25 cellular contexts compared by ENCODE assay signal in the genomic region with DNA sequence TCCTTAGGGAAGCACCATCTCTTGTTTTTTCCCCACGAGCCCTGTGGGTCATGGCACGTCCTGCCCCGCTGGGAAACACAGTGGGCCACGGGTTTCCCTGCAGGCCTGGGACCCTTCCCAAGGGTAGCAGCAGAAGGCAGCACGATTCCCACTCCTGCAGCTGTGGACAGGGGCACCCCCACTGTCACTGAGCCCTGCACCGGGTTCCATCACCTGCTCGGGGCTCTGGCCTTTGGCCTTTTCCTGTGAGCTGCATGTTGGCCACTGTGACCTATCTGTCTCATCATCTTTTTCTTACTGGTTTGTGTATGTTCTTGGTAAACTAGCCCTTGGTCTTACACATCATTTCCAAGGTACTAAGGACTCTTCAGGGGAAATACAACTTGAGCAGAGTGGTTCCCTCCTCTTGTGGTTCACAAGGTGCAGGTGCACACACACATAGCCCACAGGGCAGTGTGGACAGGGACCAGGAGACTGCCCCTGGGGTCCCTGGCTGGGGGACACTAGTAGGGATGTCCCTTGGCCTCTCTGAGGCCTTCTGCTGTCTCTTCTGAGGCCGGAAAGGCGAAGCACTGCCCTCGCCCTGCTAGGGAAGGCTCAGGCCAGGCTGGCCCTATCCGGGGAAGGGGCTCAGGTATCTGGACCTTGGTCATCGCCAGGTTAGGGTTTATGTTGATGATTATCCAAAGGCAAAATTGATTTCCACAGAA. TPM values are rescaled to one million over a fixed set of nuclear protein-coding genes. Genes with fewer than 3 reads are reported as not detected.
DNase-seq lines count a peak whose midpoint lies in the region; ATAC-seq and TF ChIP-seq lines count a peak whose summit lies in the region.
"Had no signal": no experiment of that assay in that cellular context is flagged by ENCODE, and none has a peak within 500 bp of the region (broad histone marks: within the 10 kb centered on the region; RNA-seq: fewer than 3 reads in every experiment).

No MANE protein-coding gene starts in this region.

- H3K4me1 ChIP-seq in BLaER1 treated with 17β-estradiol and CSF1 and Interleukin-3, amounts not matched to agents 10 nM and 100 nM: peaks cover 54 to 70% (median 66%) of the 10 kb centered on the region in 10 experiments

- intact Hi-C loops in left colon (cut with DNase I, micrococcal nuclease): loop anchor here in 1 of 2 donors (10.0 kb wide), 1 partner anchor 54 kb away; the partner anchor contains the start of gene ARVCF

- H3K4me3 ChIP-seq in BLaER1 treated with 17β-estradiol and CSF1 and Interleukin-3, amounts not matched to agents 10 nM and 100 nM: no peak overlapping the region
- H3K4me3 ChIP-seq: ascending aorta, dorsolateral prefrontal cortex had no signal

- H3K27me3 Mint-ChIP-seq in chondrocyte (ENCODE audit: low read depth): no peaks in the 10 kb centered on the region
- H3K27me3 Mint-ChIP-seq in nephron (ENCODE audit: low read depth): no peaks in the 10 kb centered on the region
- H3K27me3 Mint-ChIP-seq: activated naive CD4-positive, alpha-beta T cell treated with anti-CD3 and anti-CD28 coated beads, Interleukin-2, amount 10 ng/mL, durations not matched to agents 7 days and 5 days; CD4-positive, CD25-positive, alpha-beta regulatory T cell; central memory CD8-positive, alpha-beta T cell; IgD-negative memory B cell; naive thymus-derived CD4-positive, alpha-beta T cell had no signal

- peaks cover 60 to 100% (median 72%) of the 10 kb centered on the region in 11 experiments; a peak in 21 of 22 replicates for H4K20me1 ChIP-seq in BLaER1 treated with 17β-estradiol and CSF1 and Interleukin-3, amounts not matched to agents 10 nM and 100 nM

- peak overlapping the region in 7 of 11 experiments; percentile 24 to 60 (median 32); a peak in 7 of 22 replicates for H3K9ac ChIP-seq in BLaER1 treated with 17β-estradiol and CSF1 and Interleukin-3, amounts not matched to agents 10 nM and 100 nM

- TF ChIP-seq CTCF in 22Rv1 (IDR thresholded peaks at IDR 0.05) (no peak), chondrocyte (IDR thresholded peaks at IDR 0.05) (no peak), nephron (IDR thresholded peaks at IDR 0.05; ENCODE audit: unreplicated experiment in 3 of 3) (no peak)

- no peaks in the 10 kb centered on the region for H3K27me3 ChIP-seq in BLaER1 treated with 17β-estradiol and CSF1 and Interleukin-3, amounts not matched to agents 10 nM and 100 nM
- H3K27me3 ChIP-seq: ascending aorta, dorsolateral prefrontal cortex, pancreas, upper lobe of left lung had no signal

- peak overlapping the region in 2 of 11 experiments; percentile 54 to 75; a peak in 3 of 22 replicates for H3K4me2 ChIP-seq in BLaER1 treated with 17β-estradiol and CSF1 and Interleukin-3, amounts not matched to agents 10 nM and 100 nM

- DNase-seq in chondrocyte (ENCODE audit: low spot score) (peak; percentile 63), NCI-H187 (lab: John Stamatoyannopoulos, UW) (no peak), left colon (no peak), NCI-H1930 (lab: John Stamatoyannopoulos, UW) (no peak)
- DNase-seq: activated naive CD4-positive, alpha-beta T cell treated with anti-CD3 and anti-CD28 coated beads, Interleukin-2, amount 10 ng/mL, durations not matched to agents 7 days and 5 days; activated T-cell treated with anti-CD3 and anti-CD28 coated beads, Interleukin-2, amount 50 U/mL, for 72 hours; CD4-positive, CD25-positive, alpha-beta regulatory T cell; DMS 273 treated with DMSO at 0.1 percent for 48 hours; naive thymus-derived CD4-positive, alpha-beta T cell; NCI-H1105; NCI-H446; OCI-M1; SHP77; stimulated activated CD8-positive, alpha-beta memory T cell treated with anti-CD3 and anti-CD28 coated beads, Interleukin-4, amount 100 ng/mL, for 48 hours; upper lobe of left lung had no signal

- H3K4me1 Mint-ChIP-seq in chondrocyte (ENCODE audit: low read depth): peaks cover 4% of the 10 kb centered on the region
- peaks cover 23% of the 10 kb centered on the region for H3K4me1 Mint-ChIP-seq in nephron

- H3K36me3 Mint-ChIP-seq in chondrocyte (ENCODE audit: low read depth) (no peaks in the 10 kb centered on the region), nephron (ENCODE audit: low read depth) (no peaks in the 10 kb centered on the region)
- H3K36me3 Mint-ChIP-seq: activated naive CD4-positive, alpha-beta T cell treated with anti-CD3 and anti-CD28 coated beads, Interleukin-2, amount 10 ng/mL, durations not matched to agents 7 days and 5 days; CD4-positive, CD25-positive, alpha-beta regulatory T cell; IgD-negative memory B cell; naive thymus-derived CD4-positive, alpha-beta T cell had no signal

- ATAC-seq in GM18498 (IDR thresholded peaks at IDR 0.05; ENCODE audit: unreplicated experiment): no peak
- ATAC-seq in left colon: no peak
- ATAC-seq: HCT116; naive thymus-derived CD4-positive, alpha-beta T cell had no signal

- H3K27ac Mint-ChIP-seq in chondrocyte (ENCODE audit: unreplicated experiment) (no peak overlapping the region), nephron (peak overlapping the region; percentile 44 to 78 (median 63))
- H3K27ac Mint-ChIP-seq: activated naive CD4-positive, alpha-beta T cell treated with anti-CD3 and anti-CD28 coated beads, Interleukin-2, amount 10 ng/mL, durations not matched to agents 7 days and 5 days; activated T-cell treated with anti-CD3 and anti-CD28 coated beads, Interleukin-2, amount 50 U/mL, for 72 hours; CD4-positive, CD25-positive, alpha-beta regulatory T cell; IgD-negative memory B cell; naive thymus-derived CD4-positive, alpha-beta T cell had no signal

- H3K9me3 Mint-ChIP-seq in chondrocyte (ENCODE audit: low read depth): no peaks in the 10 kb centered on the region
- no peaks in the 10 kb centered on the region for H3K9me3 Mint-ChIP-seq in nephron
- H3K9me3 Mint-ChIP-seq: activated naive CD4-positive, alpha-beta T cell treated with anti-CD3 and anti-CD28 coated beads, Interleukin-2, amount 10 ng/mL, durations not matched to agents 7 days and 5 days; activated T-cell treated with anti-CD3 and anti-CD28 coated beads, Interleukin-2, amount 50 U/mL, for 72 hours; CD4-positive, CD25-positive, alpha-beta regulatory T cell; central memory CD8-positive, alpha-beta T cell; IgD-negative memory B cell; naive thymus-derived CD4-positive, alpha-beta T cell had no signal

- H3K9me3 ChIP-seq in BLaER1 treated with 17β-estradiol and CSF1 and Interleukin-3, amounts not matched to agents 10 nM and 100 nM (replicated peaks in 1 of 11): no peaks in the 10 kb centered on the region
- H3K9me3 ChIP-seq: ascending aorta, pancreas, upper lobe of left lung had no signal

- H3K27ac ChIP-seq in 22Rv1: peak overlapping the region; percentile 100
- peak overlapping the region in 3 of 11 experiments; percentile 18 to 48 (median 35); a peak in 3 of 22 replicates for H3K27ac ChIP-seq in BLaER1 treated with 17β-estradiol and CSF1 and Interleukin-3, amounts not matched to agents 10 nM and 100 nM

- H3K4me3 Mint-ChIP-seq in chondrocyte (ENCODE audit: unreplicated experiment) (no peak overlapping the region), nephron (peak overlapping the region in 1 of 3 experiments; percentile 65)
- H3K4me3 Mint-ChIP-seq: activated naive CD4-positive, alpha-beta T cell treated with anti-CD3 and anti-CD28 coated beads, Interleukin-2, amount 10 ng/mL, durations not matched to agents 7 days and 5 days; activated T-cell treated with anti-CD3 and anti-CD28 coated beads, Interleukin-2, amount 50 U/mL, for 72 hours; CD4-positive, CD25-positive, alpha-beta regulatory T cell; central memory CD8-positive, alpha-beta T cell; IgD-negative memory B cell; naive thymus-derived CD4-positive, alpha-beta T cell had no signal

- H3K36me3 ChIP-seq in BLaER1 treated with 17β-estradiol and CSF1 and Interleukin-3, amounts not matched to agents 10 nM and 100 nM: peaks cover 34 to 62% (median 50%) of the 10 kb centered on the region in 11 experiments
- H3K36me3 ChIP-seq: pancreas had no signal

RNA-seq across cellular contexts. Expression of gene TXNRD2, which starts 19.0 kb away (rescaled TPM):
- 12.5 to 15.8 TPM (median 14.1 TPM) in 3 replicates for total RNA-seq in chondrocyte
- 10 to 100 TPM; 18.2 to 21.5 TPM for total RNA-seq in left colon

RNA-seq across cellular contexts. Expression of gene COMT, which starts 19.1 kb away (rescaled TPM):
- total RNA-seq in chondrocyte: 66.6 to 186 TPM (median 177 TPM) in 3 replicates
- total RNA-seq in left colon: 10 to 100 TPM; 58.2 to 71.3 TPM

RNA-seq across cellular contexts. Expression of gene ARVCF, which starts 56.0 kb away (rescaled TPM):
- total RNA-seq in chondrocyte (15.2 to 24.2 TPM (median 21.5 TPM) in 3 replicates), left colon (10 to 100 TPM; 12.2 to 13.0 TPM)
